In genomic region chr21:38942617-38943245, GRCh38 we compare ENCODE assay signal across 15 cellular contexts.
"Had no signal": no experiment of that assay in that cellular context is flagged by ENCODE, and none has a peak within 500 bp of the region (broad histone marks: within the 10 kb centered on the region; RNA-seq: fewer than 3 reads in every experiment).

No MANE protein-coding gene starts in this region.

- H3K4me1 Mint-ChIP-seq: activated B cell treated with CpG ODN at 0.5 μM for 24 hours had no signal

- H3K36me3 ChIP-seq: brain microvascular endothelial cell, pancreas, right atrium auricular region, thyroid gland, vagina had no signal

- H3K27ac ChIP-seq: brain microvascular endothelial cell, hepatocyte, pancreas, right atrium auricular region, skin epidermis, thyroid gland, vagina had no signal

- H3K27ac Mint-ChIP-seq: activated B cell treated with CpG ODN at 0.5 μM for 24 hours, endodermal cell, nephron progenitor cell had no signal

- H2AFZ ChIP-seq: hepatocyte had no signal

- H3K9me3 Mint-ChIP-seq: activated B cell treated with CpG ODN at 0.5 μM for 24 hours had no signal

- ATAC-seq: activated naive CD4-positive, alpha-beta T cell treated with anti-CD3 and anti-CD28 coated beads, Interleukin-2, amount 50 U/mL, for 72 hours; pancreas had no signal

- DNase-seq: activated B cell treated with CpG ODN at 0.5 μM for 24 hours; activated effector memory CD4-positive, alpha-beta T cell treated with anti-CD3 and anti-CD28 coated beads, Interleukin-2, amount 50 U/mL, for 16 hours; brain microvascular endothelial cell; dermis blood vessel endothelial cell; endodermal cell; erythroblast; mesendoderm; nephron progenitor cell; pancreas; thyroid gland had no signal

- H3K79me2 ChIP-seq: hepatocyte had no signal

- H3K4me3 ChIP-seq: hepatocyte, pancreas, right atrium auricular region, skin epidermis, thyroid gland, vagina had no signal

- H3K27me3 ChIP-seq: brain microvascular endothelial cell, hepatocyte, pancreas, right atrium auricular region, thyroid gland, vagina had no signal

- H3K4me3 Mint-ChIP-seq: activated B cell treated with CpG ODN at 0.5 μM for 24 hours, endodermal cell, nephron progenitor cell had no signal

- H3K4me2 ChIP-seq: hepatocyte had no signal

- H3K9me3 ChIP-seq: pancreas, right atrium auricular region, thyroid gland, vagina had no signal

- H3K36me3 Mint-ChIP-seq: activated naive CD4-positive, alpha-beta T cell treated with anti-CD3 and anti-CD28 coated beads, Interleukin-2, amount 50 U/mL, for 72 hours had no signal
